ENCODE assay signal across 9 cellular contexts in genomic region chr15:58551084-58551763, GRCh38.
DNase-seq lines count a peak whose midpoint lies in the region; ATAC-seq and TF ChIP-seq lines count a peak whose summit lies in the region.
"Had no signal": no experiment of that assay in that cellular context is flagged by ENCODE, and none has a peak within 500 bp of the region (broad histone marks: within the 10 kb centered on the region; RNA-seq: fewer than 3 reads in every experiment).

No MANE protein-coding gene starts in this region.

- H3K79me2 ChIP-seq in HCT116 (ENCODE audit: insufficient read depth, low read length) = no peaks in the 10 kb centered on the region

- TF ChIP-seq POLR2A in HCT116 (IDR thresholded peaks at IDR 0.05; ENCODE audit: borderline replicate concordance, extremely low read depth, insufficient read depth, insufficient read length) = no peak

- ATAC-seq in HCT116 = no peak
- ATAC-seq in naive thymus-derived CD8-positive, alpha-beta T cell = peak; percentile 27 to 46
- ATAC-seq in HG03342 (IDR thresholded peaks at IDR 0.05; ENCODE audit: unreplicated experiment) = no peak

- H3K27me3 ChIP-seq in BE2C (no peaks in the 10 kb centered on the region), HCT116 (ENCODE audit: insufficient read depth, low read length) (no peaks in the 10 kb centered on the region), adipocyte (replicated peaks; ENCODE audit: control insufficient read depth, insufficient read depth, low read length) (no peaks in the 10 kb centered on the region)

- H3K27me3 Mint-ChIP-seq in naive thymus-derived CD8-positive, alpha-beta T cell = peaks cover 0 to 1% (median 0%) of the 10 kb centered on the region in 5 donors

- H3K27ac ChIP-seq in HCT116 (ENCODE audit: low read depth, low read length) = no peak overlapping the region
- H3K27ac ChIP-seq in RWPE1 = no peak overlapping the region

- H3K9me2 ChIP-seq in HCT116 (ENCODE audit: insufficient read depth) = no peaks in the 10 kb centered on the region

- BruUV-seq in HCT116 (replicated peaks; lab: Mats Ljungman, UMichigan) = no TSS peak

- no peaks in the 10 kb centered on the region for H4K20me1 ChIP-seq in HCT116 (ENCODE audit: insufficient read depth)

- peaks cover 0 to 2% (median 0%) of the 10 kb centered on the region in 3 donors for H3K36me3 Mint-ChIP-seq in naive thymus-derived CD8-positive, alpha-beta T cell

- H3K36me3 ChIP-seq in BE2C (no peaks in the 10 kb centered on the region), HCT116 (ENCODE audit: control insufficient read depth in 1 of 2, insufficient read depth in 2 of 2, low read length in 2 of 2) (no peaks in the 10 kb centered on the region), adipocyte (ENCODE audit: control insufficient read depth, insufficient read depth, low read length, severe bottlenecking) (no peaks in the 10 kb centered on the region)

- H3K9ac ChIP-seq in HCT116 (ENCODE audit: low read length) (no peak overlapping the region), adipocyte (ENCODE audit: low read length) (peak overlapping the region; percentile 85)

- peak overlapping the region in 7 of 10 donors; percentile 35 to 91 (median 58) for H3K27ac Mint-ChIP-seq in naive thymus-derived CD8-positive, alpha-beta T cell

- intact Hi-C loops in HCT116 (cut with micrococcal nuclease) = no loop called here

- H2AFZ ChIP-seq in HCT116 (ENCODE audit: low read depth, low read length, poor library complexity, severe bottlenecking) = peak overlapping the region; percentile 52

- TF ChIP-seq RAD21 in HCT116 (IDR thresholded peaks at IDR 0.05; ENCODE audit: low read depth) = no peak

- H3K9me3 ChIP-seq in BE2C (no peaks in the 10 kb centered on the region), HCT116 (ENCODE audit: control insufficient read depth in 1 of 2, insufficient read depth in 1 of 2, low read depth in 1 of 2, low read length in 2 of 2) (no peaks in the 10 kb centered on the region), adipocyte (ENCODE audit: control insufficient read depth, low read length) (no peaks in the 10 kb centered on the region)

- DNase-seq in BE2C (peak; percentile 28), HCT116 (ENCODE audit: low read depth, low spot score) (no peak), adipocyte (ENCODE audit: low read depth) (no peak), NCI-H1417 treated with DMSO at 0.1 percent for 48 hours (lab: John Stamatoyannopoulos, UW) (no peak), DMS 273 treated with DMSO at 0.1 percent for 48 hours (lab: John Stamatoyannopoulos, UW) (no peak), RWPE1 (ENCODE audit: low spot score) (no peak)
- DNase-seq in naive thymus-derived CD8-positive, alpha-beta T cell = peak in 1 of 10 donors; percentile 20
- DNase-seq: kidney had no signal

- H3K4me1 Mint-ChIP-seq in naive thymus-derived CD8-positive, alpha-beta T cell = peaks cover 9 to 28% (median 18%) of the 10 kb centered on the region in 4 donors

- RAD21 ChIA-PET in HCT116 (lab: Charles Lee; ENCODE audit: low non-redundant PET in 1 of 2, low total read pairs in 2 of 2, uncharacterized antibody in 2 of 2, unreplicated experiment in 2 of 2) = no interaction called here

- H3K4me3 ChIP-seq in BE2C (ENCODE audit: low read depth, low read length) = no peak overlapping the region
- no peak overlapping the region for H3K4me3 ChIP-seq in HCT116 (replicated peaks in 1 of 2; ENCODE audit: low read depth in 1 of 2, low read length in 2 of 2)
- H3K4me3 ChIP-seq in adipocyte (ENCODE audit: low read length) = peak overlapping the region; percentile 33

- CTCF ChIA-PET in HCT116 (lab: Charles Lee) (no interaction called here), RWPE1 (lab: Yijun Ruan, JAX) (no interaction called here)

- H3K4me1 ChIP-seq in BE2C (peaks cover 10% of the 10 kb centered on the region), HCT116 (ENCODE audit: control insufficient read depth in 1 of 2, insufficient read depth in 2 of 2, low read length in 2 of 2) (peaks cover 18 to 28% of the 10 kb centered on the region in 2 experiments), adipocyte (ENCODE audit: control insufficient read depth, insufficient read depth, low read length) (peaks cover 41% of the 10 kb centered on the region)

- H3K4me3 Mint-ChIP-seq in naive thymus-derived CD8-positive, alpha-beta T cell = peak overlapping the region in 6 of 10 donors; percentile 15 to 73 (median 50)

- no peaks in the 10 kb centered on the region for H3K9me3 Mint-ChIP-seq in naive thymus-derived CD8-positive, alpha-beta T cell

- TF ChIP-seq CTCF in BE2C (IDR thresholded peaks at IDR 0.05; ENCODE audit: low read depth, low read length) (no peak), HCT116 (IDR thresholded peaks at IDR 0.05 in 2 of 3, conservative IDR thresholded peaks at IDR 0.05 in 1 of 3; ENCODE audit: borderline replicate concordance in 1 of 3, insufficient read depth in 1 of 3, low read depth in 2 of 3, low read length in 2 of 3) (no peak), RWPE1 (conservative IDR thresholded peaks at IDR 0.05; ENCODE audit: low read depth) (no peak)

- POLR2A ChIA-PET in HCT116 (lab: Charles Lee) = no interaction called here
- POLR2A ChIA-PET in naive thymus-derived CD8-positive, alpha-beta T cell (lab: Charles Lee) = no interaction called here
- POLR2A ChIA-PET in RWPE1 (lab: Yijun Ruan, JAX; ENCODE audit: low non-redundant PET) = no interaction called here

- no peak overlapping the region for H3K4me2 ChIP-seq in HCT116 (ENCODE audit: low read length)

TF ChIP-seq in HCT116, 20 proteins besides CTCF, POLR2A, EP300 and RAD21:
- no peak for TF ChIP-seq JUND (IDR thresholded peaks at IDR 0.05)
- TF ChIP-seq CEBPB (IDR thresholded peaks at IDR 0.05; ENCODE audit: low read depth) = no peak

Comparison
In these comparisons a context has a peak if more than half of its experiments do, and no peak if none do; other contexts are left out.
1. ATAC-seq: peak in naive thymus-derived CD8-positive, alpha-beta T cell (2 of 2); none in HCT116 (single experiment) and HG03342 (single experiment).